Comparison of ENCODE assay signal across 1 cellular context in genomic region chr2:240136671-240137292, GRCh38.
TF ChIP-seq lines count a peak whose summit lies in the region.

No MANE protein-coding gene starts in this region.

TF ChIP-seq in HCT116, 20 proteins besides CTCF, POLR2A, EP300 and RAD21:
- TF ChIP-seq REST (IDR thresholded peaks at IDR 0.05; ENCODE audit: low read depth) (no peak), POLR2AphosphoS5 (IDR thresholded peaks at IDR 0.05; ENCODE audit: low read depth, low read length) (no peak), CEBPB (IDR thresholded peaks at IDR 0.05; ENCODE audit: low read depth) (no peak), SRF (IDR thresholded peaks at IDR 0.05; ENCODE audit: low read depth) (no peak), SP1 (IDR thresholded peaks at IDR 0.05; ENCODE audit: low read depth) (no peak)
